In genomic region chr18:78892721-78893120, GRCh38 we compare ENCODE assay signal across 19 cellular contexts.
DNase-seq lines count a peak whose midpoint lies in the region; ATAC-seq and TF ChIP-seq lines count a peak whose summit lies in the region.
"Had no signal": no experiment of that assay in that cellular context is flagged by ENCODE, and none has a peak within 500 bp of the region (broad histone marks: within the 10 kb centered on the region; RNA-seq: fewer than 3 reads in every experiment).

No MANE protein-coding gene starts in this region.

- intact Hi-C loops in left ventricle myocardium inferior (cut with micrococcal nuclease), result no loop called here

- no peak for ATAC-seq in lung (ENCODE audit: insufficient read depth, low FRiP score)
- ATAC-seq in GM18520 (IDR thresholded peaks at IDR 0.05; ENCODE audit: unreplicated experiment), result no peak
- ATAC-seq in GM18873 (IDR thresholded peaks at IDR 0.05; ENCODE audit: low FRiP score, unreplicated experiment), result no peak

- no peaks in the 10 kb centered on the region for H3K36me3 ChIP-seq in right atrium auricular region
- no peaks in the 10 kb centered on the region for H3K36me3 ChIP-seq in left ventricle myocardium inferior
- H3K36me3 ChIP-seq in lung (ENCODE audit: control insufficient read depth in 2 of 2, insufficient read depth in 2 of 2, low read length in 2 of 2), result no peaks in the 10 kb centered on the region
- no peaks in the 10 kb centered on the region for H3K36me3 ChIP-seq in tibial nerve
- H3K36me3 ChIP-seq: BE2C, BLaER1 had no signal

- DNase-seq in right atrium auricular region (ENCODE audit: low spot score) (peak; percentile 18), left ventricle myocardium inferior (no peak), NCI-H146 (lab: John Stamatoyannopoulos, UW) (peak; percentile 59), NCI-H69 (lab: John Stamatoyannopoulos, UW) (peak; percentile 20), lung (ENCODE audit: low spot score) (peak; percentile 22), tibial nerve (ENCODE audit: low spot score in 2 of 2) (no peak)
- DNase-seq: 8988T; ACHN; BE2C; C1 segment of cervical spinal cord; CD4-positive, alpha-beta memory T cell; CD4-positive, CD25-positive, alpha-beta regulatory T cell; CD8-positive, alpha-beta memory T cell; COR-L47; DMS79 treated with DMSO at 0.1 percent for 48 hours; GF-D8 had no signal

- 85 to 90% methylated on average over 5 of the region's 5 CpGs for WGBS in lung, 2 donors
- 88 to 89% methylated on average over 5 of the region's 5 CpGs for WGBS in tibial nerve, 2 donors

- H3K27ac ChIP-seq in right atrium auricular region (no peak overlapping the region), left ventricle myocardium inferior (replicated peaks) (no peak overlapping the region), lung (ENCODE audit: low read depth in 1 of 2, low read length in 1 of 2) (no peak overlapping the region), tibial nerve (no peak overlapping the region)
- H3K27ac ChIP-seq: BLaER1 had no signal

- H3K27me3 ChIP-seq in right atrium auricular region (no peaks in the 10 kb centered on the region), left ventricle myocardium inferior (ENCODE audit: low read depth) (no peaks in the 10 kb centered on the region), lung (ENCODE audit: control insufficient read depth, insufficient read depth) (no peaks in the 10 kb centered on the region), tibial nerve (no peaks in the 10 kb centered on the region)
- H3K27me3 ChIP-seq: BE2C, BLaER1 had no signal

- no peak overlapping the region for H3K4me3 ChIP-seq in right atrium auricular region
- no peak overlapping the region for H3K4me3 ChIP-seq in left ventricle myocardium inferior
- no peak overlapping the region for H3K4me3 ChIP-seq in lung
- no peak overlapping the region for H3K4me3 ChIP-seq in tibial nerve
- H3K4me3 ChIP-seq: BLaER1 had no signal

- H3K9me3 ChIP-seq in right atrium auricular region (peaks cover 6 to 30% of the 10 kb centered on the region in 2 donors), left ventricle myocardium inferior (replicated peaks) (peaks cover 47% of the 10 kb centered on the region), lung (ENCODE audit: control insufficient read depth in 2 of 2, insufficient read depth in 1 of 2, low read length in 1 of 2) (peaks cover 3 to 7% of the 10 kb centered on the region in 2 donors), tibial nerve (peaks cover 0 to 42% (median 10%) of the 10 kb centered on the region in 4 donors)
- H3K9me3 ChIP-seq: BE2C had no signal

- no peak for TF ChIP-seq POLR2A in tibial nerve (IDR thresholded peaks at IDR 0.05)

- no peak for TF ChIP-seq CTCF in right atrium auricular region (IDR thresholded peaks at IDR 0.05)
- no peak for TF ChIP-seq CTCF in left ventricle myocardium inferior (IDR thresholded peaks at IDR 0.05; ENCODE audit: borderline replicate concordance)
- no peak for TF ChIP-seq CTCF in lung (IDR thresholded peaks at IDR 0.05; ENCODE audit: control extremely low read depth, extremely low read depth)
- TF ChIP-seq CTCF in tibial nerve (IDR thresholded peaks at IDR 0.05), result no peak

- no peaks in the 10 kb centered on the region for H3K4me1 ChIP-seq in right atrium auricular region
- H3K4me1 ChIP-seq in left ventricle myocardium inferior, result no peaks in the 10 kb centered on the region
- H3K4me1 ChIP-seq in lung (ENCODE audit: control insufficient read depth in 2 of 2, insufficient read depth in 2 of 2, low read length in 2 of 2), result no peaks in the 10 kb centered on the region
- H3K4me1 ChIP-seq in tibial nerve, result no peaks in the 10 kb centered on the region
- H3K4me1 ChIP-seq: BE2C, BLaER1 had no signal

- no peak for TF ChIP-seq EP300 in tibial nerve (IDR thresholded peaks at IDR 0.05)

Comparison
In these comparisons a context has a peak if more than half of its experiments do, and no peak if none do; other contexts are left out.
1. DNase-seq: peak in right atrium auricular region (single experiment), NCI-H146 (single experiment), NCI-H69 (single experiment) and lung (single experiment); none in left ventricle myocardium inferior (single experiment) and tibial nerve (0 of 2).